ENCODE assay signal across 10 cellular contexts in genomic region chr22:25051073-25051472, GRCh38.
DNase-seq lines count a peak whose midpoint lies in the region; ATAC-seq and TF ChIP-seq lines count a peak whose summit lies in the region.
"Had no signal": no experiment of that assay in that cellular context is flagged by ENCODE, and none has a peak within 500 bp of the region (broad histone marks: within the 10 kb centered on the region; RNA-seq: fewer than 3 reads in every experiment).

No MANE protein-coding gene starts in this region.

- H3K27ac Mint-ChIP-seq in neural crest cell (ENCODE audit: unreplicated experiment) = no peak overlapping the region
- H3K27ac Mint-ChIP-seq in activated T-cell treated with anti-CD3 and anti-CD28 coated beads, Interleukin-2, amount 50 U/mL, for 24 hours = no peak overlapping the region

- no peaks in the 10 kb centered on the region for H3K36me3 ChIP-seq in MM.1S (replicated peaks; ENCODE audit: insufficient read depth, low read length)
- H3K36me3 ChIP-seq: prostate gland had no signal

- no peaks in the 10 kb centered on the region for H3K27me3 ChIP-seq in MM.1S (replicated peaks; ENCODE audit: insufficient read depth, low read length)

- H3K4me1 ChIP-seq in MM.1S (ENCODE audit: low read length) = no peaks in the 10 kb centered on the region
- H3K4me1 ChIP-seq: prostate gland had no signal

- TF ChIP-seq CTCF in GM12864 (IDR thresholded peaks at IDR 0.05; ENCODE audit: low read depth, low read length, missing control alignments) = peak; percentile 61
- TF ChIP-seq CTCF in MM.1S (IDR thresholded peaks at IDR 0.05; ENCODE audit: low read length) = peak; percentile 48
- TF ChIP-seq CTCF in cardiac fibroblast (IDR thresholded peaks at IDR 0.05; ENCODE audit: low read depth, low read length) = peak; percentile 51
- TF ChIP-seq CTCF in neural crest cell (conservative IDR thresholded peaks at IDR 0.05) = peak; percentile 59

- peaks cover 6% of the 10 kb centered on the region for H3K4me1 Mint-ChIP-seq in neural crest cell
- peaks cover 24% of the 10 kb centered on the region for H3K4me1 Mint-ChIP-seq in activated T-cell treated with anti-CD3 and anti-CD28 coated beads, Interleukin-2, amount 50 U/mL, for 24 hours (ENCODE audit: low read depth)

- no peaks in the 10 kb centered on the region for H4K20me1 ChIP-seq in MM.1S (ENCODE audit: insufficient read depth, low read length)

- peaks cover 19% of the 10 kb centered on the region for H3K36me3 Mint-ChIP-seq in neural crest cell (ENCODE audit: low read depth)
- H3K36me3 Mint-ChIP-seq in activated T-cell treated with anti-CD3 and anti-CD28 coated beads, Interleukin-2, amount 50 U/mL, for 24 hours (ENCODE audit: low read depth) = no peaks in the 10 kb centered on the region

- H3K4me2 ChIP-seq in MM.1S (ENCODE audit: low read depth, low read length) = no peak overlapping the region

- H2AFZ ChIP-seq in MM.1S (ENCODE audit: low read length) = no peak overlapping the region

- no peaks in the 10 kb centered on the region for H3K79me2 ChIP-seq in MM.1S (ENCODE audit: low read length)

- H3K4me3 ChIP-seq in GM12864 (ENCODE audit: low read depth, low read length) = no peak overlapping the region
- H3K4me3 ChIP-seq in MM.1S (ENCODE audit: low read length) = no peak overlapping the region
- H3K4me3 ChIP-seq in cardiac fibroblast (replicated peaks in 1 of 2; ENCODE audit: low read depth in 2 of 2, low read length in 2 of 2) = no peak overlapping the region
- H3K4me3 ChIP-seq: prostate gland, SK-N-MC had no signal

- no peak overlapping the region for H3K9ac ChIP-seq in MM.1S (ENCODE audit: low read length)

- no peaks in the 10 kb centered on the region for H3K27me3 Mint-ChIP-seq in neural crest cell (ENCODE audit: low read depth)
- peaks cover 7% of the 10 kb centered on the region for H3K27me3 Mint-ChIP-seq in activated T-cell treated with anti-CD3 and anti-CD28 coated beads, Interleukin-2, amount 50 U/mL, for 24 hours

- no peak overlapping the region for H3K27ac ChIP-seq in MM.1S (ENCODE audit: low read length)
- H3K27ac ChIP-seq: prostate gland, SK-N-MC had no signal

- no peaks in the 10 kb centered on the region for H3F3A ChIP-seq in MM.1S (ENCODE audit: insufficient read depth, low read length)

- ATAC-seq in esophagus mucosa = no peak

- no peaks in the 10 kb centered on the region for H3K9me2 ChIP-seq in MM.1S (replicated peaks; ENCODE audit: insufficient read depth, low read length)

- DNase-seq in GM12864 (ENCODE audit: low read depth) = no peak
- DNase-seq in MM.1S = no peak
- DNase-seq in cardiac fibroblast (ENCODE audit: low read depth in 2 of 2) = no peak
- DNase-seq in neural crest cell (ENCODE audit: low read depth, low spot score) = no peak
- no peak for DNase-seq in SIG-M5 treated with dmso at 0.1 percent for 504 hours (lab: John Stamatoyannopoulos, UW; ENCODE audit: unreplicated experiment)
- DNase-seq in activated T-cell treated with anti-CD3 and anti-CD28 coated beads, Interleukin-2, amount 50 U/mL, for 24 hours = no peak
- DNase-seq: NCI-H2081 treated with DMSO at 0.1 percent for 48 hours had no signal

- H3K4me3 Mint-ChIP-seq in neural crest cell = no peak overlapping the region
- no peak overlapping the region for H3K4me3 Mint-ChIP-seq in activated T-cell treated with anti-CD3 and anti-CD28 coated beads, Interleukin-2, amount 50 U/mL, for 24 hours

- no peaks in the 10 kb centered on the region for H3K9me3 ChIP-seq in MM.1S (replicated peaks; ENCODE audit: insufficient read depth, low read length)
- H3K9me3 ChIP-seq: prostate gland had no signal

- H3K9me3 Mint-ChIP-seq in neural crest cell = no peaks in the 10 kb centered on the region
- peaks cover 10% of the 10 kb centered on the region for H3K9me3 Mint-ChIP-seq in activated T-cell treated with anti-CD3 and anti-CD28 coated beads, Interleukin-2, amount 50 U/mL, for 24 hours
